ENCODE assay signal across 22 cellular contexts in the genomic region with DNA sequence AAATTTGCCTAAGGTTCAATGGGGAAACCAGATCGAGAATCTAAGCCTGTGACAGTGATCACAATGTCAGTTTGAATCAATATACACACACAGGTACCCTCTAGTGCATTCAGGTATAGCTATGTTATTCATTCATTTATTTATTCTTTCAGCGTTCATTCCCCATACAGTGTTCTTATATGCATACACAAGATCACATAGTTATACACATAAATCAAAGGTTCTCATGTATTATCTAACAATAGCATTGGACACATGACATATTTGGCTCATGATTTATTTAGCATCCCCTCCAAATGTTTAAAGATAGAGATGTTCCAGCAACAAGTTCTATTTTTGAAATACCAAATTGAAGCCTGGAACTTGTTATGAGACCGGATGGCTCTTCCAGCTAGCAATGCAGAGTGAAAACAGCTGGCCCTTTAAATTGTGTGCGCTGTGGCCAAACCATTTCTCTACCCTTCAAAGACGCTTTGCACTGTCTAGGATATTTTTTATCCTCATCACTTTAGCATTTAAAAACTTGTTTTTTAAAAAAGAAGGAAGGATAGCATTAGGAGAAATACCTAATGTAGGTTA.
"Had no signal": no experiment of that assay in that cellular context is flagged by ENCODE, and none has a peak within 500 bp of the region (broad histone marks: within the 10 kb centered on the region; RNA-seq: fewer than 3 reads in every experiment).

No MANE protein-coding gene starts in this region.

- ATAC-seq: activated CD8-positive, alpha-beta T cell treated with anti-CD3 and anti-CD28 coated beads, Interleukin-2, amount 10 ng/mL, durations not matched to agents 7 days and 5 days; WTC11 had no signal

- H3K9me3 ChIP-seq: adrenal gland, SJCRH30 had no signal

- DNase-seq: activated CD4-positive, alpha-beta T cell treated with anti-CD3 and anti-CD28 coated beads for 48 hours; activated CD4-positive, alpha-beta T cell treated with anti-CD3 and anti-CD28 coated beads, Interleukin-2, amount 50 U/mL, for 4 hours; activated CD4-positive, CD25-positive, alpha-beta regulatory T cell treated with anti-CD3 and anti-CD28 coated beads, Interleukin-2, amount 50 U/mL, for 72 hours; activated CD8-positive, alpha-beta memory T cell treated with anti-CD3 and anti-CD28 coated beads, Interleukin-2, amount 50 U/mL, for 48 hours; activated CD8-positive, alpha-beta T cell treated with anti-CD3 and anti-CD28 coated beads, Interleukin-2, amount 10 ng/mL, durations not matched to agents 7 days and 5 days; activated naive CD4-positive, alpha-beta T cell treated with anti-CD3 and anti-CD28 coated beads, Interleukin-2, amount 50 U/mL, for 16 hours; activated naive CD8-positive, alpha-beta T cell treated with anti-CD3 and anti-CD28 coated beads, Interleukin-2, amount 10 ng/mL, durations not matched to agents 7 days and 5 days; activated T-cell treated with anti-CD3 and anti-CD28 coated beads, Interleukin-2, amount 50 U/mL, for 1 hour; adrenal gland; anterior cingulate cortex; caudate nucleus; KG1; NCI-H1048; NCI-H146; NCI-H187 treated with DMSO at 0.1 percent for 48 hours; NCI-H2081 treated with DMSO at 0.1 percent for 48 hours; NCI-H2227 treated with DMSO at 0.1 percent for 48 hours; NCI-H446 treated with DMSO at 0.1 percent for 48 hours; NCI-H524 treated with DMSO at 0.1 percent for 48 hours; NCI-H748 treated with DMSO at 0.1 percent for 48 hours; SJCRH30 had no signal

- H3K4me3 ChIP-seq: adrenal gland, SJCRH30 had no signal

- H3K27ac ChIP-seq: adrenal gland, SJCRH30 had no signal

- H3K36me3 ChIP-seq: adrenal gland, SJCRH30 had no signal

- H3K27me3 ChIP-seq: adrenal gland, SJCRH30 had no signal
